ENCODE assay signal across 26 cellular contexts in genomic region chr20:40016359-40016758, GRCh38.
"Had no signal": no experiment of that assay in that cellular context is flagged by ENCODE, and none has a peak within 500 bp of the region (broad histone marks: within the 10 kb centered on the region; RNA-seq: fewer than 3 reads in every experiment).

No MANE protein-coding gene starts in this region.

- H3K27ac ChIP-seq: ascending aorta, coronary artery, esophagus muscularis mucosa, pancreas, psoas muscle, tibial nerve, VCaP had no signal

- H3K9me3 ChIP-seq: ascending aorta, esophagus muscularis mucosa, pancreas, psoas muscle, tibial nerve had no signal

- H3K4me1 ChIP-seq: ascending aorta, esophagus muscularis mucosa, pancreas, psoas muscle, tibial nerve had no signal

- FAIRE-seq: frontal cortex, pancreas, urothelium cell line had no signal

- H3K36me3 ChIP-seq: ascending aorta, esophagus muscularis mucosa, pancreas, tibial nerve had no signal

- H3K4me3 ChIP-seq: ascending aorta, coronary artery, esophagus muscularis mucosa, pancreas, psoas muscle, tibial nerve had no signal

- H3K27me3 ChIP-seq: ascending aorta, esophagus muscularis mucosa, tibial nerve had no signal

- ATAC-seq: effector memory CD8-positive, alpha-beta T cell; left cardiac atrium; left ventricle myocardium superior; naive thymus-derived CD8-positive, alpha-beta T cell; pancreas; psoas muscle; stimulated activated naive B cell treated with anti-CD40 and anti-IgM and Interleukin-4, amounts not matched to agents 10 μg/mL and 1 μg/mL and 100 μg/mL, for 72 hours had no signal

- DNase-seq: activated CD4-positive, alpha-beta T cell treated with anti-CD3 and anti-CD28 coated beads for 4 hours; activated CD4-positive, alpha-beta T cell treated with anti-CD3 and anti-CD28 coated beads, Interleukin-2, amount 50 U/mL, for 4 hours; activated effector memory CD4-positive, alpha-beta T cell treated with Interleukin-2 at 50 U/mL for 16 hours; activated naive CD4-positive, alpha-beta T cell treated with anti-CD3 and anti-CD28 coated beads for 36 hours; activated naive CD8-positive, alpha-beta T cell treated with anti-CD3 and anti-CD28 coated beads, Interleukin-2, amount 10 ng/mL, durations not matched to agents 7 days and 5 days; activated T-cell treated with anti-CD3 and anti-CD28 coated beads for 4 hours; effector memory CD8-positive, alpha-beta T cell; glutamatergic neuron; islet precursor cell; left cardiac atrium; left ventricle myocardium superior; naive thymus-derived CD8-positive, alpha-beta T cell; nucleus accumbens; pancreas; psoas muscle; stimulated activated CD4-positive, alpha-beta T cell treated with anti-CD3 and anti-CD28 coated beads, Interleukin-15, amount 100 ng/mL, for 24 hours; stimulated activated CD4-positive, alpha-beta T cell treated with anti-CD3 and anti-CD28 coated beads, Interleukin-2, amount 100 ng/mL, for 24 hours; stimulated activated naive B cell treated with anti-CD40 and anti-IgM and Interleukin-4, amounts not matched to agents 10 μg/mL and 1 μg/mL and 100 μg/mL, for 72 hours; T-helper 1 cell had no signal
